ENCODE assay signal across 22 cellular contexts in the genomic region with DNA sequence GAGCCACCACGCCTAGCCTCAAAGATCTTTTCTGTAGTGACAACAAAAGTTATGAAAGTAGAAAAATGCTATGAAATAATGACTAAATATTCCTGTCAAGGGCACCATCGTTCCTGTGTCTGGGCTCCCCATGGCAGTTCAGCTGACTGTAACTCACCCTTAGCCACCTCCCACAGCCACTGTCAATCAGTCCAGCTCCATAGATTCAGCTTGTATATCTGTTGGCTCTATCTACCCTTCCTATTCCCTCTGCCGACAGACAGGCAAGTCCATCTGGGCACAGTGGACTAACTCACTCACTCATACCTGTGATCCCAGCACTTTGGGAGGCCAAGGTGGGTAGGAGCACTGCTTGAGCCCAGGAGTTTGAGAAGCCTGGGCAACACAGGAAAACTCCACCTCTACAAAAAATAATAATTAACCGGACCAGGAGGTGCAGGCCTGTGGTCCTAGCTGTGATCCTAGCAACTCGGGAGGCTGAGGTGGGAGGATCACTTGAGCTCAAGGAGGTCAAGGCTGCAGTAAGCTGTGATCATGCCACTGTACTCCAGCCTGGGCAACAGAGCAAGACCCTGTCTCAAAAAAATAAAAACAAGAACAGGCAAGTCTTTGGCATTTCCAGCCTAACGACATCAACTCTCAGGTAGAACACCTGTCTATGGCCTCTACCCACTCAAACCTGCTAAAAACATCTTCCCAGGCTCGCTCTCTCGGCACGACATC. TPM values are rescaled to one million over a fixed set of nuclear protein-coding genes. Genes with fewer than 3 reads are reported as not detected.
DNase-seq lines count a peak whose midpoint lies in the region; ATAC-seq and TF ChIP-seq lines count a peak whose summit lies in the region.
"Had no signal": no experiment of that assay in that cellular context is flagged by ENCODE, and none has a peak within 500 bp of the region (broad histone marks: within the 10 kb centered on the region; RNA-seq: fewer than 3 reads in every experiment).

No MANE protein-coding gene starts in this region.

- no peak for ATAC-seq in CD4-positive, alpha-beta T cell (ENCODE audit: poor library complexity)
- ATAC-seq in WTC11 (no peak), left lobe of liver (no peak), GM21825 (IDR thresholded peaks at IDR 0.05; ENCODE audit: unreplicated experiment) (no peak)

- TF ChIP-seq CTCF in CD4-positive, alpha-beta T cell (IDR thresholded peaks at IDR 0.05): no peak
- TF ChIP-seq CTCF in WTC11 (IDR thresholded peaks at IDR 0.05): no peak
- no peak for TF ChIP-seq CTCF in progenitor cell of endocrine pancreas (IDR thresholded peaks at IDR 0.05; ENCODE audit: unreplicated experiment)
- no peak for TF ChIP-seq CTCF in esophagus squamous epithelium (IDR thresholded peaks at IDR 0.05)

- H3K9me3 ChIP-seq in CD4-positive, alpha-beta T cell (ENCODE audit: control insufficient read depth, low read length): no peaks in the 10 kb centered on the region
- no peaks in the 10 kb centered on the region for H3K9me3 ChIP-seq in esophagus squamous epithelium

- no peaks in the 10 kb centered on the region for H3K27me3 Mint-ChIP-seq in CD4-positive, alpha-beta T cell
- H3K27me3 Mint-ChIP-seq in WTC11 (ENCODE audit: low read depth) (peaks cover 4% of the 10 kb centered on the region; the same call in 1 of the 2 replicates), progenitor cell of endocrine pancreas (no peaks in the 10 kb centered on the region)
- H3K27me3 Mint-ChIP-seq: CD4-positive, CD25-positive, alpha-beta regulatory T cell had no signal

- DNase-seq in CD4-positive, alpha-beta T cell: no peak
- no peak for DNase-seq in WTC11 (ENCODE audit: low spot score)
- DNase-seq in left lobe of liver (ENCODE audit: low spot score): peak; percentile 6
- DNase-seq in progenitor cell of endocrine pancreas (ENCODE audit: low spot score, unreplicated experiment): no peak
- DNase-seq in GM19240 (ENCODE audit: insufficient read length, low spot score): no peak
- DNase-seq in esophagus squamous epithelium (lab: John Stamatoyannopoulos, UW): no peak
- no peak for DNase-seq in stimulated activated CD4-positive, alpha-beta T cell treated with anti-CD3 and anti-CD28 coated beads, Interleukin-1b, Interleukin-23, amount 100 ng/mL, for 48 hours
- DNase-seq: CD4-positive, CD25-positive, alpha-beta regulatory T cell; DMS53; H7; KG1; MM.1S; NCI-H1048; NCI-H1417; NCI-H1694; NCI-H2081; NCI-H2227 treated with DMSO at 0.1 percent for 48 hours; NCI-H526 treated with DMSO at 0.1 percent for 48 hours; RPMI8226; SHP77 had no signal

- no peak overlapping the region for H3K27ac ChIP-seq in CD4-positive, alpha-beta T cell (ENCODE audit: low read depth, low read length)
- H3K27ac ChIP-seq in esophagus squamous epithelium: no peak overlapping the region
- H3K27ac ChIP-seq: BLaER1 had no signal

- no peaks in the 10 kb centered on the region for H3K27me3 ChIP-seq in CD4-positive, alpha-beta T cell (ENCODE audit: control insufficient read depth, insufficient read depth, low read length)
- H3K27me3 ChIP-seq in esophagus squamous epithelium: no peaks in the 10 kb centered on the region
- H3K27me3 ChIP-seq: BLaER1 had no signal

- CTCF ChIA-PET in CD4-positive, alpha-beta T cell (lab: Charles Lee): no interaction called here
- CTCF ChIA-PET in WTC11 (lab: Charles Lee): no interaction called here

- peaks cover 6% of the 10 kb centered on the region for H3K9me3 Mint-ChIP-seq in CD4-positive, alpha-beta T cell
- H3K9me3 Mint-ChIP-seq in WTC11 (peaks cover 10% of the 10 kb centered on the region), progenitor cell of endocrine pancreas (ENCODE audit: low read depth) (peaks cover 29% of the 10 kb centered on the region)

- intact Hi-C loops in CD4-positive, alpha-beta T cell (cut with DNase I, micrococcal nuclease): loop anchor here in 1 of 2 experiments (10.0 kb wide), 1 partner anchor 1836 kb away; a partner anchor contains a TSS
- intact Hi-C loops in esophagus squamous epithelium (cut with DNase I): no loop called here

- peak overlapping the region; percentile 13 for H3K4me3 Mint-ChIP-seq in CD4-positive, alpha-beta T cell
- H3K4me3 Mint-ChIP-seq in WTC11 (no peak overlapping the region), progenitor cell of endocrine pancreas (ENCODE audit: low read depth) (no peak overlapping the region)

- peaks cover 14% of the 10 kb centered on the region for H3K36me3 Mint-ChIP-seq in CD4-positive, alpha-beta T cell (ENCODE audit: low read depth)
- peaks cover 34% of the 10 kb centered on the region for H3K36me3 Mint-ChIP-seq in WTC11
- H3K36me3 Mint-ChIP-seq in progenitor cell of endocrine pancreas (ENCODE audit: insufficient read depth): peaks cover 51% of the 10 kb centered on the region

- H3K36me3 ChIP-seq in esophagus squamous epithelium: peaks cover 0 to 4% (median 0%) of the 10 kb centered on the region in 3 donors

- peaks cover 74% of the 10 kb centered on the region for H3K4me1 Mint-ChIP-seq in CD4-positive, alpha-beta T cell (ENCODE audit: low read depth)
- H3K4me1 Mint-ChIP-seq in WTC11 (peaks cover 52% of the 10 kb centered on the region), progenitor cell of endocrine pancreas (ENCODE audit: low read depth) (peaks cover 20% of the 10 kb centered on the region)

- H3K4me1 ChIP-seq in esophagus squamous epithelium: peaks cover 16 to 83% (median 35%) of the 10 kb centered on the region in 3 donors

- TF ChIP-seq POLR2A in esophagus squamous epithelium (IDR thresholded peaks at IDR 0.05): no peak

- POLR2A ChIA-PET in CD4-positive, alpha-beta T cell (lab: Charles Lee): no interaction called here
- POLR2A ChIA-PET in WTC11 (lab: Charles Lee): no interaction called here

- H3K27ac Mint-ChIP-seq in CD4-positive, alpha-beta T cell: no peak overlapping the region
- H3K27ac Mint-ChIP-seq in WTC11: peak overlapping the region; percentile 15; the same call in 1 of the 2 replicates
- H3K27ac Mint-ChIP-seq in progenitor cell of endocrine pancreas: peak overlapping the region; percentile 84

- no peak overlapping the region for H3K4me3 ChIP-seq in esophagus squamous epithelium
- H3K4me3 ChIP-seq: BLaER1 had no signal

- 84 to 90% methylated on average over 7 to 8 of the region's 9 CpGs for whole genome bisulfite sequencing in esophagus squamous epithelium, 2 donors

TF ChIP-seq in WTC11, 78 proteins besides CTCF, POLR2A, EP300 and RAD21 (continues in another document):
- TF ChIP-seq IRF2 (CRISPR knock-in tag; IDR thresholded peaks at IDR 0.05; ENCODE audit: borderline replicate concordance, low read depth) (no peak), CREM (CRISPR knock-in tag; IDR thresholded peaks at IDR 0.05) (no peak), MYBL2 (CRISPR knock-in tag; IDR thresholded peaks at IDR 0.05) (no peak), ZNF263 (CRISPR knock-in tag; IDR thresholded peaks at IDR 0.05; ENCODE audit: low read depth) (no peak), HMGA2 (CRISPR knock-in tag; IDR thresholded peaks at IDR 0.05) (no peak)
- TF ChIP-seq, protein P1, sequence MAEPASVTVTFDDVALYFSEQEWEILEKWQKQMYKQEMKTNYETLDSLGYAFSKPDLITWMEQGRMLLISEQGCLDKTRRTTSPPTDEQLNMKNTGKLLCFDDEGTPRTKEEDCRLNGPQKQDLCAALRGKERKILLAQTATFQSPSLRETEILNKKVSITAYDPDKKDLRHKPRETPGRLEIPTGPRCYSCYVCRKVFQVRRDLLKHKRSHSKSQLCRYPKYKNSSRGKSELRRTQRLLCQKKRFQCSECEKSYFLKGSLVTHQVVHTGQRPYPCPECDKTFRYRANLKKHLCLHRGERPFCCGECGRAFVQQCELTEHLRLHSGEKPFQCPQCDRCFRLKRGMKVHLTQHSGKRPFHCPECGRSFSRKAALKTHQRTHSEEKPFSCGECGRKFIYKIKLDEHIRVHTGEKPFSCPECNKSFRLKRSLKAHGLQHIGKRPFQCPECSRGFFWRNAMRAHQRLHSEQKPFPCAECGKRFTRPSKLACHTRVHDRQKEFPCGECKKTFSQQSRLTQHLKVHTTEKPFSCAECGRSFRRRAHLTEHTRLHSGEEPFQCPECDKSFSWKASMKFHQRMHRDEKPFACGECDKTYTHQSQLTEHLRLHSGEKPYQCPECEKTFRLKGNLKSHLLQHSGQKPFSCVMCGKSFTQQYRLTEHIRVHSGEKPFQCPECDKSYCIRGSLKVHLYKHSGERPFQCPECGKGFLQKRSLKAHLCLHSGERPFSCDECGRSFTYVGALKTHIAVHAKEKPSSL (CRISPR knock-in tag; conservative IDR thresholded peaks at IDR 0.05): no peak
- TF ChIP-seq, protein P2, sequence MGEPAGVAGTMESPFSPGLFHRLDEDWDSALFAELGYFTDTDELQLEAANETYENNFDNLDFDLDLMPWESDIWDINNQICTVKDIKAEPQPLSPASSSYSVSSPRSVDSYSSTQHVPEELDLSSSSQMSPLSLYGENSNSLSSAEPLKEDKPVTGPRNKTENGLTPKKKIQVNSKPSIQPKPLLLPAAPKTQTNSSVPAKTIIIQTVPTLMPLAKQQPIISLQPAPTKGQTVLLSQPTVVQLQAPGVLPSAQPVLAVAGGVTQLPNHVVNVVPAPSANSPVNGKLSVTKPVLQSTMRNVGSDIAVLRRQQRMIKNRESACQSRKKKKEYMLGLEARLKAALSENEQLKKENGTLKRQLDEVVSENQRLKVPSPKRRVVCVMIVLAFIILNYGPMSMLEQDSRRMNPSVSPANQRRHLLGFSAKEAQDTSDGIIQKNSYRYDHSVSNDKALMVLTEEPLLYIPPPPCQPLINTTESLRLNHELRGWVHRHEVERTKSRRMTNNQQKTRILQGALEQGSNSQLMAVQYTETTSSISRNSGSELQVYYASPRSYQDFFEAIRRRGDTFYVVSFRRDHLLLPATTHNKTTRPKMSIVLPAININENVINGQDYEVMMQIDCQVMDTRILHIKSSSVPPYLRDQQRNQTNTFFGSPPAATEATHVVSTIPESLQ (CRISPR knock-in tag; IDR thresholded peaks at IDR 0.05): no peak
- TF ChIP-seq, protein P3, sequence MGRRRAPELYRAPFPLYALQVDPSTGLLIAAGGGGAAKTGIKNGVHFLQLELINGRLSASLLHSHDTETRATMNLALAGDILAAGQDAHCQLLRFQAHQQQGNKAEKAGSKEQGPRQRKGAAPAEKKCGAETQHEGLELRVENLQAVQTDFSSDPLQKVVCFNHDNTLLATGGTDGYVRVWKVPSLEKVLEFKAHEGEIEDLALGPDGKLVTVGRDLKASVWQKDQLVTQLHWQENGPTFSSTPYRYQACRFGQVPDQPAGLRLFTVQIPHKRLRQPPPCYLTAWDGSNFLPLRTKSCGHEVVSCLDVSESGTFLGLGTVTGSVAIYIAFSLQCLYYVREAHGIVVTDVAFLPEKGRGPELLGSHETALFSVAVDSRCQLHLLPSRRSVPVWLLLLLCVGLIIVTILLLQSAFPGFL (CRISPR knock-in tag; IDR thresholded peaks at IDR 0.05; ENCODE audit: borderline replicate concordance): no peak

RNA-seq across cellular contexts. Expression of a gene that starts 6.1 kb away (rescaled TPM):
- 10 to 100 TPM; 16.8 to 18.2 TPM for total RNA-seq in CD4-positive, alpha-beta T cell
- total RNA-seq in WTC11 (2021) (33.5 to 40.5 TPM (median 35.8 TPM) in 3 replicates), left lobe of liver (10.7 TPM), progenitor cell of endocrine pancreas (80.6 and 82.2 TPM in 2 replicates), esophagus squamous epithelium (10 to 100 TPM; 31.2 to 85.3 (median 51.6) TPM)

RNA-seq across cellular contexts. Expression of a gene that starts 60.0 kb away (rescaled TPM):
- 10 to 100 TPM; 16.4 to 19.6 TPM for total RNA-seq in CD4-positive, alpha-beta T cell
- total RNA-seq in WTC11 (2021) (46.4 to 55.6 TPM (median 53.3 TPM) in 3 replicates), left lobe of liver (18.7 TPM), progenitor cell of endocrine pancreas (31.4 and 34.2 TPM in 2 replicates), esophagus squamous epithelium (10 to 100 TPM; 47.6 to 63.2 (median 54.3) TPM)
